Comparison of ENCODE assay signal across 19 cellular contexts in the genomic region with DNA sequence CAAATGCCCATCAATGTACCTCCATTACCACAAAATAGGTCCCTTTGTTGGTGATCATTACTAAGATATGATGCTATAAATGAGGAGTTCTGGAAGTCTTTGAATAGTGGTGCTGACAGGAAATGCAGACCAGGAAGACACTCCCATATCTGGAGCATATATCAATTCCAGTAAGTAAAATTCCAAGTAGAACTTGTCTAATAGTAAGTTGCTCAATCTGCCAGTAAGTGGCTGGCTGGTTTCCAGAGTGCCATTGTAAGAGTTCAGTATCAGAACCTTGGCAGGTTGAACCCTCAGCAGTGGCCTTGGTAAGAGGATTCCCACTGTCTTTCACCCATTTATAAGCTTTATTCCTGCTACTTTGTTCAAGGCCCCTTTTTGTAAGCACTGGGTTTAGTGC.
DNase-seq lines count a peak whose midpoint lies in the region; ATAC-seq lines count a peak whose summit lies in the region.
"Had no signal": no experiment of that assay in that cellular context is flagged by ENCODE, and none has a peak within 500 bp of the region (broad histone marks: within the 10 kb centered on the region; RNA-seq: fewer than 3 reads in every experiment).

No MANE protein-coding gene starts in this region.

- DNase-seq in left cardiac atrium (peak; percentile 51), Right ventricle myocardium superior (no peak), fibroblast of gingiva (ENCODE audit: low read depth) (peak; percentile 80), mucosa of gallbladder (ENCODE audit: low spot score) (peak; percentile 15), NK-92 (lab: John Stamatoyannopoulos, UW; ENCODE audit: unreplicated experiment) (no peak), NCI-H748 (lab: John Stamatoyannopoulos, UW; ENCODE audit: unreplicated experiment) (no peak), DMS79 (lab: John Stamatoyannopoulos, UW) (no peak)
- DNase-seq: activated CD4-positive, alpha-beta T cell treated with anti-CD3 and anti-CD28 coated beads, Interleukin-2, amount 10 ng/mL, durations not matched to agents 24 days and 14 days; BE2C; COR-L47; effector CD8-positive, alpha-beta T cell; Kasumi-1; NCI-H187 treated with DMSO at 0.1 percent for 48 hours; stimulated activated CD4-positive, alpha-beta T cell treated with anti-CD3 and anti-CD28 coated beads, Interleukin-4, amount 100 ng/mL, for 1 hour; stimulated activated naive CD8-positive, alpha-beta T cell treated with anti-CD3 and anti-CD28 coated beads, Interleukin-15, Interleukin-2, amounts not matched to agents 100 U/mL and 50 U/mL, for 24 hours; T-helper 17 cell had no signal

- intact Hi-C loops in left cardiac atrium (cut with DNase I): no loop called here
- intact Hi-C loops in Right ventricle myocardium superior (cut with DNase I): no loop called here

- ATAC-seq in left cardiac atrium (no peak), Right ventricle myocardium superior (ENCODE audit: poor library complexity) (no peak), GM18870 (IDR thresholded peaks at IDR 0.05; ENCODE audit: unreplicated experiment) (no peak)
- ATAC-seq: activated naive CD4-positive, alpha-beta T cell treated with anti-CD3 and anti-CD28 coated beads, Interleukin-2, amount 50 U/mL, for 72 hours; left lobe of liver; stimulated activated naive CD8-positive, alpha-beta T cell treated with anti-CD3 and anti-CD28 coated beads, Interleukin-15, Interleukin-2, amounts not matched to agents 100 U/mL and 50 U/mL, for 24 hours; T-helper 17 cell had no signal

Comparison
In these comparisons a context has a peak if more than half of its experiments do, and no peak if none do; other contexts are left out.
1. DNase-seq: peak in left cardiac atrium (single experiment), fibroblast of gingiva (single experiment) and mucosa of gallbladder (single experiment); none in Right ventricle myocardium superior (single experiment), NK-92 (single experiment), NCI-H748 (single experiment) and DMS79 (single experiment).